ENCODE assay signal across 19 cellular contexts in the genomic region with DNA sequence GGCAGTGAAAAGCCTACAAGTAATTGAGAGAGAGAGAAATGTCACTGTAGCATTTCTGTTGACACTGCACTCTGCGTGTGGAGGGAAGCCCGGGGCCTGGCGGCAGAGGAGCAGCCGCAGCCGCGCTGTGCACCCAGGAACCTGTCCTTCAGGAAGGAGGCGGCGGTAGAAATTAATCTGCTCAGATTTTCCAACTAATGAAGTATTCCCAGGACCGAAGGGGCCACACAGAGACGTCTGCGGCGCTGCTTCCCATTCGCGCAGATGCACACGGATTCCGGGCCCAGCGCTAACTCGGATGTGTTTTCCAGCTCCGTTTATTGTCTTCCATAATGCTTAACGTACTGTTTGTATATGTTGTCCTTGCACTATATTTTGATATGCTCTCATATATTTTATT.
"Had no signal": no experiment of that assay in that cellular context is flagged by ENCODE, and none has a peak within 500 bp of the region (broad histone marks: within the 10 kb centered on the region; RNA-seq: fewer than 3 reads in every experiment).

No MANE protein-coding gene starts in this region.

- DNase-seq: cortex of kidney; effector memory CD8-positive, alpha-beta T cell; head of caudate nucleus; mesenchymal stem cell; midbrain; naive thymus-derived CD4-positive, alpha-beta T cell; occipital lobe; pancreas; stimulated activated CD4-positive, alpha-beta T cell treated with anti-CD3 and anti-CD28 coated beads, Interleukin-12 subunit alpha, Interleukin-12 subunit beta, amount 100 ng/mL, for 4 hours; stimulated activated CD4-positive, alpha-beta T cell treated with anti-CD3 and anti-CD28 coated beads, Interleukin-1b, Interleukin-23, amount 100 ng/mL, for 48 hours; stimulated activated CD4-positive, alpha-beta T cell treated with anti-CD3 and anti-CD28 coated beads, Interleukin-4, amount 100 ng/mL, for 24 hours; stimulated activated naive CD4-positive, alpha-beta T cell treated with Interleukin-2 at 50 U/mL for 16 hours; stomach; thyroid gland; trophoblast cell had no signal

- H3K9me3 ChIP-seq: pancreas, thyroid gland, vagina had no signal

- H3K36me3 ChIP-seq: pancreas, stomach, thyroid gland, vagina had no signal

- H3K27ac ChIP-seq: pancreas, stomach, thyroid gland, vagina had no signal

- H3K4me2 ChIP-seq: smooth muscle cell had no signal

- H3K4me1 ChIP-seq: pancreas, stomach, thyroid gland, vagina had no signal

- ATAC-seq: effector memory CD8-positive, alpha-beta T cell; naive thymus-derived CD4-positive, alpha-beta T cell; pancreas; sciatic nerve; stimulated activated effector memory CD8-positive, alpha-beta T cell treated with anti-CD3 and anti-CD28 coated beads, Interleukin-12 subunit alpha, Interleukin-12 subunit beta, amount 100 ng/mL, for 72 hours had no signal

- H3K4me3 ChIP-seq: pancreas, smooth muscle cell, stomach, thyroid gland, vagina had no signal

- H3K27me3 ChIP-seq: pancreas, stomach, thyroid gland, vagina had no signal
